In genomic region chr6:89955364-89955763, GRCh38 we compare ENCODE assay signal across 24 cellular contexts.
DNase-seq lines count a peak whose midpoint lies in the region; FAIRE-seq and TF ChIP-seq lines count a peak whose summit lies in the region.
"Had no signal": no experiment of that assay in that cellular context is flagged by ENCODE, and none has a peak within 500 bp of the region (broad histone marks: within the 10 kb centered on the region; RNA-seq: fewer than 3 reads in every experiment).

No MANE protein-coding gene starts in this region.

- no peaks in the 10 kb centered on the region for H3K9me3 Mint-ChIP-seq in activated T-cell treated with anti-CD3 and anti-CD28 coated beads, Interleukin-2, amount 50 U/mL, for 24 hours
- H3K9me3 Mint-ChIP-seq in activated naive CD8-positive, alpha-beta T cell (ENCODE audit: low read depth): no peaks in the 10 kb centered on the region
- no peaks in the 10 kb centered on the region for H3K9me3 Mint-ChIP-seq in endothelial cell (ENCODE audit: unreplicated experiment)
- H3K9me3 Mint-ChIP-seq: H9, neural crest cell had no signal

- H3K9me3 ChIP-seq in KOPT-K1 (ENCODE audit: insufficient read depth, low read length, poor library complexity, severe bottlenecking) (no peaks in the 10 kb centered on the region), small intestine (ENCODE audit: control insufficient read depth, low read depth) (no peaks in the 10 kb centered on the region)
- H3K9me3 ChIP-seq: MG63, right lobe of liver, SJCRH30, suprapubic skin had no signal

- peak overlapping the region; percentile 93 for H3K27ac Mint-ChIP-seq in activated T-cell treated with anti-CD3 and anti-CD28 coated beads, Interleukin-2, amount 50 U/mL, for 24 hours
- H3K27ac Mint-ChIP-seq in activated naive CD8-positive, alpha-beta T cell: peak overlapping the region; percentile 86
- no peak overlapping the region for H3K27ac Mint-ChIP-seq in endothelial cell (ENCODE audit: unreplicated experiment)
- H3K27ac Mint-ChIP-seq: H9 had no signal

- no peaks in the 10 kb centered on the region for H3K27me3 Mint-ChIP-seq in activated T-cell treated with anti-CD3 and anti-CD28 coated beads, Interleukin-2, amount 50 U/mL, for 24 hours
- H3K27me3 Mint-ChIP-seq in activated naive CD8-positive, alpha-beta T cell: no peaks in the 10 kb centered on the region
- H3K27me3 Mint-ChIP-seq in endothelial cell (ENCODE audit: unreplicated experiment): peaks cover 3% of the 10 kb centered on the region

- peaks cover 92% of the 10 kb centered on the region for H3K36me3 Mint-ChIP-seq in activated T-cell treated with anti-CD3 and anti-CD28 coated beads, Interleukin-2, amount 50 U/mL, for 24 hours (ENCODE audit: low read depth)
- H3K36me3 Mint-ChIP-seq in activated naive CD8-positive, alpha-beta T cell: peaks cover 32% of the 10 kb centered on the region
- peaks cover 6% of the 10 kb centered on the region for H3K36me3 Mint-ChIP-seq in endothelial cell (ENCODE audit: low read depth, unreplicated experiment)

- peak overlapping the region; percentile 60 for H3K4me3 Mint-ChIP-seq in activated T-cell treated with anti-CD3 and anti-CD28 coated beads, Interleukin-2, amount 50 U/mL, for 24 hours
- peak overlapping the region; percentile 63 for H3K4me3 Mint-ChIP-seq in activated naive CD8-positive, alpha-beta T cell
- no peak overlapping the region for H3K4me3 Mint-ChIP-seq in endothelial cell (ENCODE audit: unreplicated experiment)
- H3K4me3 Mint-ChIP-seq: H9, neural crest cell had no signal

- H3K36me3 ChIP-seq in KOPT-K1 (ENCODE audit: insufficient read depth, low read length) (no peaks in the 10 kb centered on the region), small intestine (ENCODE audit: control insufficient read depth in 2 of 2, insufficient read depth in 2 of 2, low read length in 2 of 2) (no peaks in the 10 kb centered on the region)
- H3K36me3 ChIP-seq: MG63, right lobe of liver, SJCRH30 had no signal

- H3K27ac ChIP-seq in KOPT-K1 (ENCODE audit: low read depth, low read length, poor library complexity, severe bottlenecking) (peak overlapping the region; percentile 10), small intestine (ENCODE audit: low read depth in 1 of 2, low read length in 1 of 2) (no peak overlapping the region)
- H3K27ac ChIP-seq: C4-2B, right lobe of liver, SJCRH30, suprapubic skin had no signal

- H3K4me1 ChIP-seq in small intestine (ENCODE audit: control insufficient read depth in 2 of 2, insufficient read depth in 1 of 2, low read depth in 1 of 2, low read length in 1 of 2): no peaks in the 10 kb centered on the region
- H3K4me1 ChIP-seq: suprapubic skin had no signal

- 58 to 84% (median 73%) methylated on average over 5 of the region's 5 CpGs for WGBS in small intestine, 3 donors

- peaks cover 89% of the 10 kb centered on the region for H3K4me1 Mint-ChIP-seq in activated T-cell treated with anti-CD3 and anti-CD28 coated beads, Interleukin-2, amount 50 U/mL, for 24 hours (ENCODE audit: low read depth)
- peaks cover 87% of the 10 kb centered on the region for H3K4me1 Mint-ChIP-seq in activated naive CD8-positive, alpha-beta T cell (ENCODE audit: low read depth)
- peaks cover 3% of the 10 kb centered on the region for H3K4me1 Mint-ChIP-seq in endothelial cell (ENCODE audit: unreplicated experiment)

- TF ChIP-seq CTCF in endothelial cell (IDR thresholded peaks at IDR 0.05; ENCODE audit: unreplicated experiment): no peak

- H3K4me3 ChIP-seq in small intestine (ENCODE audit: low read depth in 1 of 2, low read length in 2 of 2): no peak overlapping the region
- H3K4me3 ChIP-seq: MG63, right lobe of liver, SJCRH30, suprapubic skin had no signal

- DNase-seq in activated T-cell treated with anti-CD3 and anti-CD28 coated beads, Interleukin-2, amount 50 U/mL, for 24 hours: no peak
- no peak for DNase-seq in activated T-cell treated with anti-CD3 and anti-CD28 coated beads, Interleukin-2, amount 50 U/mL, for 48 hours
- DNase-seq in stimulated activated CD8-positive, alpha-beta memory T cell treated with anti-CD3 and anti-CD28 coated beads, Interleukin-4, amount 100 ng/mL, for 48 hours: peak; percentile 22
- DNase-seq in small intestine (no peak), HPDE6-E6E7 (ENCODE audit: extremely low spot score) (no peak), endothelial cell (ENCODE audit: low spot score) (no peak)
- DNase-seq: ACHN; DMS 273 treated with DMSO at 0.1 percent for 48 hours; H9; MG63; midbrain; NCI-H1436; NCI-H2107; NCI-H510A treated with DMSO at 0.1 percent for 48 hours; NK-92 treated with Interleukin-12 subunit alpha and Interleukin-12 subunit beta, amount 100 ng/mL, for 24 hours; posterior cingulate gyrus; right lobe of liver; SJCRH30 had no signal

- H3K27me3 ChIP-seq in small intestine (ENCODE audit: control insufficient read depth in 2 of 2, insufficient read depth in 2 of 2, low read length in 2 of 2): no peaks in the 10 kb centered on the region
- H3K27me3 ChIP-seq: MG63, right lobe of liver, SJCRH30, suprapubic skin had no signal

- no peak for FAIRE-seq in small intestine (lab: Jason Lieb, UNC)
- FAIRE-seq: G401.6 had no signal
